Comparison of ENCODE assay signal across 39 cellular contexts in genomic region chr14:74219806-74220205, GRCh38. TPM values are rescaled to one million over a fixed set of nuclear protein-coding genes. Genes with fewer than 3 reads are reported as not detected.
"Had no signal": no experiment of that assay in that cellular context is flagged by ENCODE, and none has a peak within 500 bp of the region (broad histone marks: within the 10 kb centered on the region; RNA-seq: fewer than 3 reads in every experiment).

No MANE protein-coding gene starts in this region.

- H3K27ac Mint-ChIP-seq: activated B cell treated with CpG ODN at 0.5 μM for 24 hours; activated CD4-positive, alpha-beta memory T cell treated with anti-CD3 and anti-CD28 coated beads, Interleukin-2, amount 10 ng/mL, durations not matched to agents 7 days and 5 days; activated CD4-positive, alpha-beta T cell treated with anti-CD3 and anti-CD28 coated beads for 36 hours; activated CD4-positive, alpha-beta T cell treated with anti-CD3 and anti-CD28 coated beads, Interleukin-2, amount 10 ng/mL, durations not matched to agents 7 days and 5 days; activated CD8-positive, alpha-beta memory T cell treated with anti-CD3 and anti-CD28 coated beads, Interleukin-2, amount 10 ng/mL, durations not matched to agents 7 days and 5 days; activated CD8-positive, alpha-beta T cell treated with anti-CD3 and anti-CD28 coated beads, Interleukin-2, amount 10 ng/mL, durations not matched to agents 7 days and 5 days; activated naive CD4-positive, alpha-beta T cell treated with anti-CD3 and anti-CD28 coated beads, Interleukin-2, amount 10 ng/mL, durations not matched to agents 7 days and 5 days; activated naive CD4-positive, alpha-beta T cell treated with anti-CD3 and anti-CD28 coated beads, Interleukin-2, amount 50 U/mL, for 24 hours; activated naive CD8-positive, alpha-beta T cell; activated naive CD8-positive, alpha-beta T cell treated with anti-CD3 and anti-CD28 coated beads, Interleukin-2, amount 10 ng/mL, durations not matched to agents 7 days and 5 days; activated naive CD8-positive, alpha-beta T cell treated with anti-CD3 and anti-CD28 coated beads, Interleukin-2, amount 50 U/mL, for 24 hours; activated T-cell treated with anti-CD3 and anti-CD28 coated beads, Interleukin-2, amount 50 U/mL, for 24 hours; activated T-helper 2 cell treated with anti-CD3 and anti-CD28 coated beads, Interferon-gamma antibody, Interleukin-2, Interleukin-4, amounts not matched to agents 10 μg/mL and 5 μg/mL and 100 μg/mL, durations not matched to agents 14 hours and 24 hours and 36 hours; T-helper 1 cell treated with Interleukin-12 subunit alpha and Interleukin-12 subunit beta and Interleukin-4 antibody, amounts not matched to agents 30 μg/mL and 1 μg/mL, for 36 hours; T-helper 2 cell treated with Interferon-gamma antibody and Interleukin-4, amounts not matched to agents 5 μg/mL and 100 μg/mL, for 36 hours had no signal

- H3K4me3 Mint-ChIP-seq: activated B cell treated with CpG ODN at 0.5 μM for 24 hours; activated CD4-positive, alpha-beta memory T cell treated with anti-CD3 and anti-CD28 coated beads, Interleukin-2, amount 10 ng/mL, durations not matched to agents 7 days and 5 days; activated CD4-positive, alpha-beta T cell treated with anti-CD3 and anti-CD28 coated beads for 36 hours; activated CD4-positive, alpha-beta T cell treated with anti-CD3 and anti-CD28 coated beads, Interleukin-2, amount 10 ng/mL, durations not matched to agents 7 days and 5 days; activated CD8-positive, alpha-beta memory T cell treated with anti-CD3 and anti-CD28 coated beads, Interleukin-2, amount 10 ng/mL, durations not matched to agents 7 days and 5 days; activated CD8-positive, alpha-beta T cell treated with anti-CD3 and anti-CD28 coated beads, Interleukin-2, amount 10 ng/mL, durations not matched to agents 7 days and 5 days; activated naive CD4-positive, alpha-beta T cell treated with anti-CD3 and anti-CD28 coated beads, Interleukin-2, amount 10 ng/mL, durations not matched to agents 7 days and 5 days; activated naive CD4-positive, alpha-beta T cell treated with anti-CD3 and anti-CD28 coated beads, Interleukin-2, amount 50 U/mL, for 24 hours; activated naive CD8-positive, alpha-beta T cell; activated naive CD8-positive, alpha-beta T cell treated with anti-CD3 and anti-CD28 coated beads, Interleukin-2, amount 10 ng/mL, durations not matched to agents 7 days and 5 days; activated naive CD8-positive, alpha-beta T cell treated with anti-CD3 and anti-CD28 coated beads, Interleukin-2, amount 50 U/mL, for 24 hours; activated T-cell treated with anti-CD3 and anti-CD28 coated beads, Interleukin-2, amount 50 U/mL, for 24 hours; brain; central memory CD8-positive, alpha-beta T cell; T-helper 1 cell treated with Interleukin-12 subunit alpha and Interleukin-12 subunit beta and Interleukin-4 antibody, amounts not matched to agents 30 μg/mL and 1 μg/mL, for 36 hours; T-helper 2 cell treated with Interferon-gamma antibody and Interleukin-4, amounts not matched to agents 5 μg/mL and 100 μg/mL, for 36 hours had no signal

- H3K4me1 ChIP-seq: ascending aorta had no signal

- H3K9me3 Mint-ChIP-seq: activated B cell treated with CpG ODN at 0.5 μM for 24 hours; activated CD4-positive, alpha-beta memory T cell treated with anti-CD3 and anti-CD28 coated beads, Interleukin-2, amount 10 ng/mL, durations not matched to agents 7 days and 5 days; activated CD4-positive, alpha-beta T cell treated with anti-CD3 and anti-CD28 coated beads, Interleukin-2, amount 10 ng/mL, durations not matched to agents 7 days and 5 days; activated naive CD4-positive, alpha-beta T cell treated with anti-CD3 and anti-CD28 coated beads, Interleukin-2, amount 10 ng/mL, durations not matched to agents 7 days and 5 days; activated naive CD4-positive, alpha-beta T cell treated with anti-CD3 and anti-CD28 coated beads, Interleukin-2, amount 50 U/mL, for 24 hours; activated naive CD8-positive, alpha-beta T cell treated with anti-CD3 and anti-CD28 coated beads, Interleukin-2, amount 10 ng/mL, durations not matched to agents 7 days and 5 days; activated naive CD8-positive, alpha-beta T cell treated with anti-CD3 and anti-CD28 coated beads, Interleukin-2, amount 50 U/mL, for 24 hours; activated T-cell treated with anti-CD3 and anti-CD28 coated beads, Interleukin-2, amount 50 U/mL, for 24 hours; activated T-helper 2 cell treated with anti-CD3 and anti-CD28 coated beads, Interferon-gamma antibody, Interleukin-2, Interleukin-4, amounts not matched to agents 10 μg/mL and 5 μg/mL and 100 μg/mL, durations not matched to agents 14 hours and 24 hours and 36 hours; central memory CD8-positive, alpha-beta T cell; T-helper 1 cell treated with Interleukin-12 subunit alpha and Interleukin-12 subunit beta and Interleukin-4 antibody, amounts not matched to agents 30 μg/mL and 1 μg/mL, for 36 hours; T-helper 2 cell treated with Interferon-gamma antibody and Interleukin-4, amounts not matched to agents 5 μg/mL and 100 μg/mL, for 36 hours had no signal

- ATAC-seq: activated CD4-positive, alpha-beta T cell treated with anti-CD3 and anti-CD28 coated beads for 36 hours; activated CD8-positive, alpha-beta memory T cell treated with anti-CD3 and anti-CD28 coated beads, Interleukin-2, amount 10 ng/mL, durations not matched to agents 7 days and 5 days; activated CD8-positive, alpha-beta T cell treated with anti-CD3 and anti-CD28 coated beads, Interleukin-2, amount 10 ng/mL, durations not matched to agents 7 days and 5 days; activated naive CD8-positive, alpha-beta T cell treated with anti-CD3 and anti-CD28 coated beads, Interleukin-2, amount 50 U/mL, for 24 hours had no signal

- H3K4me1 Mint-ChIP-seq: activated CD8-positive, alpha-beta memory T cell treated with anti-CD3 and anti-CD28 coated beads, Interleukin-2, amount 10 ng/mL, durations not matched to agents 7 days and 5 days; activated naive CD4-positive, alpha-beta T cell treated with anti-CD3 and anti-CD28 coated beads, Interleukin-2, amount 50 U/mL, for 24 hours; activated naive CD8-positive, alpha-beta T cell treated with anti-CD3 and anti-CD28 coated beads, Interleukin-2, amount 10 ng/mL, durations not matched to agents 7 days and 5 days; central memory CD8-positive, alpha-beta T cell had no signal

- DNase-seq: activated B cell treated with CpG ODN at 0.5 μM for 24 hours; activated CD4-positive, alpha-beta memory T cell treated with anti-CD3 and anti-CD28 coated beads, Interleukin-2, amount 10 ng/mL, durations not matched to agents 7 days and 5 days; activated CD4-positive, alpha-beta T cell treated with anti-CD3 and anti-CD28 coated beads for 36 hours; activated CD4-positive, alpha-beta T cell treated with anti-CD3 and anti-CD28 coated beads for 48 hours; activated CD4-positive, alpha-beta T cell treated with anti-CD3 and anti-CD28 coated beads, Interleukin-2, amount 10 ng/mL, durations not matched to agents 7 days and 5 days; activated CD4-positive, alpha-beta T cell treated with anti-CD3 and anti-CD28 coated beads, Interleukin-2, amount 50 U/mL, for 48 hours; activated CD4-positive, CD25-positive, alpha-beta regulatory T cell treated with anti-CD3 and anti-CD28 coated beads, Interleukin-2, amount 50 U/mL, for 72 hours; activated CD8-positive, alpha-beta memory T cell treated with anti-CD3 and anti-CD28 coated beads for 24 hours; activated CD8-positive, alpha-beta memory T cell treated with anti-CD3 and anti-CD28 coated beads, Interleukin-2, amount 10 ng/mL, durations not matched to agents 7 days and 5 days; activated CD8-positive, alpha-beta memory T cell treated with anti-CD3 and anti-CD28 coated beads, Interleukin-2, amount 50 U/mL, for 48 hours; activated CD8-positive, alpha-beta T cell treated with anti-CD3 and anti-CD28 coated beads, Interleukin-2, amount 10 ng/mL, durations not matched to agents 7 days and 5 days; activated effector memory CD4-positive, alpha-beta T cell treated with Interleukin-2 at 50 U/mL for 16 hours; activated gamma-delta T cell; activated naive CD4-positive, alpha-beta T cell treated with anti-CD3 and anti-CD28 coated beads, Interleukin-2, amount 10 ng/mL, durations not matched to agents 7 days and 5 days; activated naive CD4-positive, alpha-beta T cell treated with Interleukin-2 at 50 U/mL for 16 hours; activated naive CD8-positive, alpha-beta T cell treated with anti-CD3 and anti-CD28 coated beads, Interleukin-2, amount 10 ng/mL, durations not matched to agents 7 days and 5 days; activated naive CD8-positive, alpha-beta T cell treated with anti-CD3 and anti-CD28 coated beads, Interleukin-2, amount 50 U/mL, for 24 hours; activated T-cell treated with anti-CD3 and anti-CD28 coated beads, Interleukin-2, amount 50 U/mL, for 24 hours; activated T-cell treated with anti-CD3 and anti-CD28 coated beads, Interleukin-2, amount 50 U/mL, for 48 hours; amygdala; anterior cingulate cortex; caudate nucleus; cerebellar nuclear complex; T-helper 1 cell; T-helper 2 cell; T-helper 9 cell had no signal

- H3K4me3 ChIP-seq: ascending aorta, cardiac muscle cell had no signal

- H3K9me3 ChIP-seq: ascending aorta had no signal

- H3K27ac ChIP-seq: ascending aorta, cardiac muscle cell, VCaP had no signal

- FAIRE-seq: bronchial epithelial cell, TTC549 had no signal

- H3K36me3 ChIP-seq: ascending aorta, cardiac muscle cell had no signal

- H3K36me3 Mint-ChIP-seq: activated CD8-positive, alpha-beta memory T cell treated with anti-CD3 and anti-CD28 coated beads, Interleukin-2, amount 10 ng/mL, durations not matched to agents 7 days and 5 days; activated naive CD4-positive, alpha-beta T cell treated with anti-CD3 and anti-CD28 coated beads, Interleukin-2, amount 10 ng/mL, durations not matched to agents 7 days and 5 days; activated naive CD4-positive, alpha-beta T cell treated with anti-CD3 and anti-CD28 coated beads, Interleukin-2, amount 50 U/mL, for 24 hours; activated naive CD8-positive, alpha-beta T cell; activated naive CD8-positive, alpha-beta T cell treated with anti-CD3 and anti-CD28 coated beads, Interleukin-2, amount 10 ng/mL, durations not matched to agents 7 days and 5 days; brain had no signal

RNA-seq across cellular contexts. Expression of gene VSX2, which starts 19.4 kb away (rescaled TPM):
- total RNA-seq: activated B cell treated with CpG ODN at 0.5 μM for 24 hours; activated CD4-positive, alpha-beta memory T cell treated with anti-CD3 and anti-CD28 coated beads, Interleukin-2, amount 10 ng/mL, durations not matched to agents 7 days and 5 days; activated CD4-positive, alpha-beta T cell treated with anti-CD3 and anti-CD28 coated beads for 36 hours; activated CD4-positive, alpha-beta T cell treated with anti-CD3 and anti-CD28 coated beads, Interleukin-2, amount 10 ng/mL, durations not matched to agents 7 days and 5 days; activated CD8-positive, alpha-beta memory T cell treated with anti-CD3 and anti-CD28 coated beads, Interleukin-2, amount 10 ng/mL, durations not matched to agents 7 days and 5 days; activated CD8-positive, alpha-beta T cell treated with anti-CD3 and anti-CD28 coated beads, Interleukin-2, amount 10 ng/mL, durations not matched to agents 7 days and 5 days; activated naive CD8-positive, alpha-beta T cell treated with anti-CD3 and anti-CD28 coated beads, Interleukin-2, amount 10 ng/mL, durations not matched to agents 7 days and 5 days; activated T-helper 2 cell treated with anti-CD3 and anti-CD28 coated beads, Interferon-gamma antibody, Interleukin-2, Interleukin-4, amounts not matched to agents 10 μg/mL and 5 μg/mL and 100 μg/mL, durations not matched to agents 14 hours and 24 hours and 36 hours; ascending aorta; bronchial epithelial cell; cardiac muscle cell had no signal
- polyA plus RNA-seq: adipose tissue, cardiac muscle cell had no signal
